In the genomic region with DNA sequence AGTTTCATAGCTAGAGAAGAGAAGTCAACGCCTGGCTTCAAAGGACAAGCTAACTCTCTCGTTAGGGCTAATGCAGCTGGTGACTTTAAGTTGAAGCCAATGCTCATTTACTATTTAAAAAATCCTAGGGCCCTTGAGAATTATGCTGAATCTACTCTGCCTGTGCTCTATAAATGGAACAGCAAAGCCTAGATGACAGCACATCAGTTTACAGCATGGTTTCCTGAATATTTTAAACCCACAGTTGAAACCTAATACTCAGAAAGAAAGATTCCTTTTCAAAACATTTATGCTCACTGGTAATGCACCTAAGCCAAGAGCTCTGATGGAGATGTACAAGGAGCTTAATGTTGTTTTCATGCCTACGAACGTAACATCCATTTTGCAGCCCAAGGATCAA, we compare ENCODE assay signal across 27 cellular contexts. TPM values are rescaled to one million over a fixed set of nuclear protein-coding genes. Genes with fewer than 3 reads are reported as not detected.
DNase-seq lines count a peak whose midpoint lies in the region; ATAC-seq and TF ChIP-seq lines count a peak whose summit lies in the region.
"Had no signal": no experiment of that assay in that cellular context is flagged by ENCODE, and none has a peak within 500 bp of the region (broad histone marks: within the 10 kb centered on the region; RNA-seq: fewer than 3 reads in every experiment).

No MANE protein-coding gene starts in this region.

- H2AFZ ChIP-seq in MM.1S (ENCODE audit: low read length) = peak overlapping the region; percentile 10; the same call in 1 of the 2 replicates

- H3K4me1 ChIP-seq in BLaER1 = peaks cover 25% of the 10 kb centered on the region
- peaks cover 24% of the 10 kb centered on the region for H3K4me1 ChIP-seq in MM.1S (ENCODE audit: low read length)
- H3K4me1 ChIP-seq in tibial nerve = no peaks in the 10 kb centered on the region

- H3K27ac ChIP-seq in BLaER1 (peak overlapping the region; percentile 64; the same call in 1 of the 2 replicates), MM.1S (ENCODE audit: low read length) (peak overlapping the region; percentile 73; the same call in 1 of the 2 replicates), tibial nerve (no peak overlapping the region)
- H3K27ac ChIP-seq: brain microvascular endothelial cell had no signal

- no peaks in the 10 kb centered on the region for H3K79me2 ChIP-seq in MM.1S (ENCODE audit: low read length)

- WGBS in tibial nerve, 2 donors = 89 to 90% methylated on average over 4 of the region's 4 CpGs

- TF ChIP-seq EP300 in tibial nerve (IDR thresholded peaks at IDR 0.05) = no peak

- H3K4me3 ChIP-seq in BLaER1 (peak overlapping the region; percentile 3; the same call in 1 of the 2 replicates), MM.1S (ENCODE audit: low read length) (no peak overlapping the region), astrocyte of the spinal cord (ENCODE audit: low read depth, low read length) (no peak overlapping the region), tibial nerve (no peak overlapping the region)

- DNase-seq in MM.1S (peak; percentile 82), astrocyte of the spinal cord (ENCODE audit: low read depth, low spot score) (peak; percentile 24), iris pigment epithelial cell (ENCODE audit: low read depth) (peak; percentile 79), tibial nerve (ENCODE audit: low spot score in 2 of 2) (no peak), GM20000 (ENCODE audit: low spot score) (no peak)
- DNase-seq: ACHN; activated CD4-positive, CD25-positive, alpha-beta regulatory T cell; activated CD8-positive, alpha-beta T cell treated with anti-CD3 and anti-CD28 coated beads for 36 hours; activated gamma-delta T cell treated with Interleukin-2 at 50 U/mL for 16 hours; activated naive CD8-positive, alpha-beta T cell treated with anti-CD3 and anti-CD28 coated beads, Interleukin-2, amount 50 U/mL, for 24 hours; brain microvascular endothelial cell; CD8-positive, alpha-beta T cell; effector CD8-positive, alpha-beta T cell; erythroblast; islet precursor cell; NCI-H187; NCI-H2227 treated with DMSO at 0.1 percent for 48 hours; NCI-H748 treated with DMSO at 0.1 percent for 48 hours had no signal

- H3K9me2 ChIP-seq in MM.1S (replicated peaks; ENCODE audit: insufficient read depth, low read length) = no peaks in the 10 kb centered on the region

- ATAC-seq in HG02798 (IDR thresholded peaks at IDR 0.05; ENCODE audit: poor library complexity, unreplicated experiment) = no peak
- ATAC-seq: activated CD8-positive, alpha-beta T cell treated with anti-CD3 and anti-CD28 coated beads for 36 hours; activated naive CD8-positive, alpha-beta T cell treated with anti-CD3 and anti-CD28 coated beads, Interleukin-2, amount 50 U/mL, for 24 hours; CD8-positive, alpha-beta T cell; natural killer cell treated with Interleukin-12 subunit alpha and Interleukin-12 subunit beta and Interleukin-15 and Interleukin-18, amount 100 ng/mL, for 72 hours had no signal

- no peak for TF ChIP-seq POLR2A in tibial nerve (IDR thresholded peaks at IDR 0.05)

- H3K9me3 ChIP-seq in BLaER1 = no peaks in the 10 kb centered on the region; the same call in 1 of the 2 replicates
- H3K9me3 ChIP-seq in MM.1S (replicated peaks; ENCODE audit: insufficient read depth, low read length) = no peaks in the 10 kb centered on the region
- H3K9me3 ChIP-seq in tibial nerve = no peaks in the 10 kb centered on the region

- in situ Hi-C loops in astrocyte of the spinal cord (cut with HindIII; ENCODE audit: low sequenced_read_pairs) = no loop called here

- no peaks in the 10 kb centered on the region for H3K27me3 ChIP-seq in BLaER1
- no peaks in the 10 kb centered on the region for H3K27me3 ChIP-seq in MM.1S (replicated peaks; ENCODE audit: insufficient read depth, low read length)
- no peaks in the 10 kb centered on the region for H3K27me3 ChIP-seq in tibial nerve
- H3K27me3 ChIP-seq: brain microvascular endothelial cell had no signal

- H3K9ac ChIP-seq in BLaER1 (peak overlapping the region; percentile 28; the same call in 1 of the 2 replicates), MM.1S (ENCODE audit: low read length) (peak overlapping the region; percentile 1; the same call in 1 of the 2 replicates)

- H3K36me3 ChIP-seq in BLaER1 (peaks cover 71% of the 10 kb centered on the region), MM.1S (replicated peaks; ENCODE audit: insufficient read depth, low read length) (no peaks in the 10 kb centered on the region), tibial nerve (peaks cover 0 to 83% (median 8%) of the 10 kb centered on the region in 3 donors)

- TF ChIP-seq CTCF in MM.1S (IDR thresholded peaks at IDR 0.05; ENCODE audit: low read length) = no peak
- no peak for TF ChIP-seq CTCF in astrocyte of the spinal cord (IDR thresholded peaks at IDR 0.05; ENCODE audit: low read depth, low read length)
- TF ChIP-seq CTCF in tibial nerve (IDR thresholded peaks at IDR 0.05) = no peak
- no peak for TF ChIP-seq CTCF in GM20000 (IDR thresholded peaks at IDR 0.05; ENCODE audit: extremely low read depth, missing control alignments)

- H4K20me1 ChIP-seq in BLaER1 (no peaks in the 10 kb centered on the region), MM.1S (ENCODE audit: insufficient read depth, low read length) (no peaks in the 10 kb centered on the region)

- H3K4me2 ChIP-seq in BLaER1 (peak overlapping the region; percentile 56), MM.1S (ENCODE audit: low read depth, low read length) (peak overlapping the region; percentile 60)

- peaks cover 15% of the 10 kb centered on the region for H3F3A ChIP-seq in MM.1S (ENCODE audit: insufficient read depth, low read length)

RNA-seq across cellular contexts. Expression of gene XNDC1N, which starts 14.7 kb away (rescaled TPM):
- 10 to 100 TPM in 3 of 4 donors, 1 to 10 TPM in 1; 4.6 to 21.4 (median 15.7) TPM for total RNA-seq in tibial nerve

RNA-seq across cellular contexts. Expression of gene RNF121, which starts 15.1 kb away (rescaled TPM):
- total RNA-seq in tibial nerve = 10 to 100 TPM; 17.2 to 29.4 (median 21.4) TPM

RNA-seq across cellular contexts. Expression of gene DEFB131B, which starts 35.5 kb away (rescaled TPM):
- not detected for total RNA-seq in tibial nerve
- total RNA-seq: activated CD8-positive, alpha-beta T cell treated with anti-CD3 and anti-CD28 coated beads for 36 hours; CD8-positive, alpha-beta T cell; G401; H1; liver; natural killer cell treated with Interleukin-12 subunit alpha and Interleukin-12 subunit beta and Interleukin-15 and Interleukin-18, amount 100 ng/mL, for 72 hours; osteoblast; renal cortical epithelial cell; urinary bladder had no signal

Comparison
In these comparisons a context has a peak if more than half of its experiments do, and no peak if none do; other contexts are left out.
1. H3K27ac ChIP-seq: peak in BLaER1 (single experiment) and MM.1S (single experiment); none in tibial nerve (0 of 4).
2. DNase-seq: peak in MM.1S (single experiment), astrocyte of the spinal cord (single experiment) and iris pigment epithelial cell (single experiment); none in tibial nerve (0 of 2) and GM20000 (single experiment).